ENCODE assay signal across 21 cellular contexts in genomic region chr12:77442633-77443032, GRCh38.
"Had no signal": no experiment of that assay in that cellular context is flagged by ENCODE, and none has a peak within 500 bp of the region (broad histone marks: within the 10 kb centered on the region; RNA-seq: fewer than 3 reads in every experiment).

No MANE protein-coding gene starts in this region.

- H3K4me1 ChIP-seq: adrenal gland, esophagus squamous epithelium, gastroesophageal sphincter, prostate gland, tibial nerve had no signal

- H3K27ac ChIP-seq: adrenal gland, coronary artery, esophagus squamous epithelium, gastroesophageal sphincter, prostate gland, tibial nerve, WERI-Rb-1 had no signal

- H3K27me3 ChIP-seq: adrenal gland, esophagus squamous epithelium, gastroesophageal sphincter, tibial nerve had no signal

- H3K4me3 ChIP-seq: adrenal gland, coronary artery, esophagus squamous epithelium, gastroesophageal sphincter, prostate gland, tibial nerve had no signal

- H3K36me3 ChIP-seq: adrenal gland, esophagus squamous epithelium, gastroesophageal sphincter, prostate gland, tibial nerve, WERI-Rb-1 had no signal

- H3K9me3 ChIP-seq: adrenal gland, prostate gland, tibial nerve had no signal

- DNase-seq: activated CD4-positive, alpha-beta T cell treated with anti-CD3 and anti-CD28 coated beads, Interleukin-2, amount 10 ng/mL, durations not matched to agents 7 days and 5 days; activated CD4-positive, CD25-positive, alpha-beta regulatory T cell treated with anti-CD3 and anti-CD28 coated beads, Interleukin-2, amount 50 U/mL, for 72 hours; activated CD8-positive, alpha-beta memory T cell treated with anti-CD3 and anti-CD28 coated beads, Interleukin-2, amount 10 ng/mL, durations not matched to agents 7 days and 5 days; activated CD8-positive, alpha-beta T cell treated with anti-CD3 and anti-CD28 coated beads for 36 hours; activated T-cell treated with anti-CD3 and anti-CD28 coated beads for 4 hours; adrenal gland; cerebellar nuclear complex; esophagus squamous epithelium; head of caudate nucleus; islet precursor cell; left cardiac atrium; midbrain; stimulated activated CD4-positive, alpha-beta T cell treated with anti-CD3 and anti-CD28 coated beads, Interleukin-12 subunit alpha, Interleukin-12 subunit beta, amount 100 ng/mL, for 4 hours; stimulated activated CD4-positive, alpha-beta T cell treated with anti-CD3 and anti-CD28 coated beads, Interleukin-4, amount 100 ng/mL, for 4 hours; stimulated activated naive CD8-positive, alpha-beta T cell treated with anti-CD3 and anti-CD28 coated beads, Interleukin-15, Interleukin-2, amounts not matched to agents 100 U/mL and 50 U/mL, for 24 hours; T-cell; WERI-Rb-1 had no signal
